ENCODE assay signal across 19 cellular contexts in genomic region chr13:71775946-71776345, GRCh38.
DNase-seq lines count a peak whose midpoint lies in the region; ATAC-seq, FAIRE-seq and TF ChIP-seq lines count a peak whose summit lies in the region.
"Had no signal": no experiment of that assay in that cellular context is flagged by ENCODE, and none has a peak within 500 bp of the region (broad histone marks: within the 10 kb centered on the region; RNA-seq: fewer than 3 reads in every experiment).

No MANE protein-coding gene starts in this region.

- no peaks in the 10 kb centered on the region for H3K9me2 ChIP-seq in PC-3 (replicated peaks; ENCODE audit: low read length)

- H4K20me1 ChIP-seq in PC-3 (ENCODE audit: low read length) (no peaks in the 10 kb centered on the region), endothelial cell of umbilical vein (replicated peaks; ENCODE audit: control insufficient read depth, extremely low read depth, insufficient read depth, low read length) (no peaks in the 10 kb centered on the region)

- dilution Hi-C loops in endothelial cell of umbilical vein (cut with MboI; ENCODE audit: extremely low pct_ligation_motif_present, low sequenced_read_pairs), result no loop called here

- H3K27ac Mint-ChIP-seq in CD14-positive monocyte, result peak overlapping the region in 5 of 7 donors; percentile 9 to 68 (median 61)
- H3K27ac Mint-ChIP-seq: CD8-positive, alpha-beta T cell; HFFc6 had no signal

- H3K36me3 Mint-ChIP-seq in CD14-positive monocyte, result no peaks in the 10 kb centered on the region
- H3K36me3 Mint-ChIP-seq: CD8-positive, alpha-beta T cell had no signal

- H3K9me3 Mint-ChIP-seq in CD14-positive monocyte, result no peaks in the 10 kb centered on the region
- H3K9me3 Mint-ChIP-seq: CD8-positive, alpha-beta T cell had no signal

- intact Hi-C loops in A673 (cut with micrococcal nuclease; ENCODE audit: unreplicated experiment), result no loop called here
- intact Hi-C loops in CD14-positive monocyte (cut with micrococcal nuclease), result no loop called here
- intact Hi-C loops in PC-3 (cut with micrococcal nuclease), result no loop called here
- intact Hi-C loops in endothelial cell of umbilical vein (cut with micrococcal nuclease), result loop anchor here (5.0 to 10.0 kb wide), 2 partner anchors 91 to 531 kb away; partner anchors contain the start of gene DACH1
- intact Hi-C loops in vagina (cut with DNase I), result no loop called here

- no peaks in the 10 kb centered on the region for H3F3A ChIP-seq in PC-3 (ENCODE audit: low read length, unreplicated experiment)

- peak; percentile 74 for FAIRE-seq in endothelial cell of umbilical vein (lab: Jason Lieb, UNC)
- FAIRE-seq: H1, HTR-8/SVneo, K562 had no signal

- DNase-seq in A673 (ENCODE audit: low spot score) (peak; percentile 87), CD14-positive monocyte (ENCODE audit: low spot score) (no peak), PC-3 (no peak), endothelial cell of umbilical vein (ENCODE audit: low read depth, low spot score) (peak; percentile 64), KBM-7 (no peak), vagina (ENCODE audit: extremely low spot score in 2 of 2) (no peak)
- DNase-seq: ACHN; Calu3; CD8-positive, alpha-beta T cell; DMS79 treated with DMSO at 0.1 percent for 48 hours; GF-D8; HCEC 1CT; HFFc6; IMR-90 had no signal

- no peak overlapping the region for H2AFZ ChIP-seq in PC-3 (ENCODE audit: low read length)
- H2AFZ ChIP-seq in endothelial cell of umbilical vein (ENCODE audit: low read depth, low read length), result no peak overlapping the region

- H3K4me1 ChIP-seq in A673 (ENCODE audit: insufficient read depth, low read length, poor library complexity, severe bottlenecking) (peaks cover 48% of the 10 kb centered on the region), PC-3 (ENCODE audit: insufficient read depth, low read length) (no peaks in the 10 kb centered on the region), endothelial cell of umbilical vein (ENCODE audit: control insufficient read depth, extremely low read depth, insufficient read depth, low read length) (peaks cover 6% of the 10 kb centered on the region), vagina (no peaks in the 10 kb centered on the region)

- peak; percentile 42; the same call in 1 of the 2 replicates for ATAC-seq in PC-3
- ATAC-seq in HG03039 (IDR thresholded peaks at IDR 0.05; ENCODE audit: unreplicated experiment), result no peak
- ATAC-seq: CD8-positive, alpha-beta T cell; K562 had no signal

- H3K27ac ChIP-seq in A673 (ENCODE audit: low read depth, low read length, poor library complexity, severe bottlenecking), result no peak overlapping the region
- no peak overlapping the region for H3K27ac ChIP-seq in PC-3 (ENCODE audit: low read length)
- H3K27ac ChIP-seq in endothelial cell of umbilical vein (ENCODE audit: insufficient read depth, low read depth, low read length), result no peak overlapping the region
- H3K27ac ChIP-seq in vagina, result no peak overlapping the region
- H3K27ac ChIP-seq: C4-2B had no signal

- H3K4me3 ChIP-seq in A673 (ENCODE audit: low read depth, low read length, poor library complexity, severe bottlenecking), result no peak overlapping the region
- H3K4me3 ChIP-seq in PC-3 (ENCODE audit: low read length), result no peak overlapping the region
- H3K4me3 ChIP-seq in endothelial cell of umbilical vein (replicated peaks in 1 of 3; ENCODE audit: insufficient read depth in 1 of 3, low read depth in 1 of 3, low read length in 3 of 3), result no peak overlapping the region
- no peak overlapping the region for H3K4me3 ChIP-seq in vagina
- H3K4me3 ChIP-seq: K562 had no signal

- H3K36me3 ChIP-seq in A673 (ENCODE audit: insufficient read depth, low read length, poor library complexity, severe bottlenecking) (no peaks in the 10 kb centered on the region), PC-3 (ENCODE audit: low read depth, low read length) (no peaks in the 10 kb centered on the region), endothelial cell of umbilical vein (ENCODE audit: control insufficient read depth in 2 of 2, extremely low read depth in 1 of 2, insufficient read depth in 2 of 2, low read length in 2 of 2) (no peaks in the 10 kb centered on the region), vagina (no peaks in the 10 kb centered on the region)

- H3K9ac ChIP-seq in PC-3 (ENCODE audit: low read length) (no peak overlapping the region), endothelial cell of umbilical vein (replicated peaks; ENCODE audit: extremely low read depth, insufficient read depth, low read length) (no peak overlapping the region)

- no peak overlapping the region for H3K4me3 Mint-ChIP-seq in CD14-positive monocyte
- H3K4me3 Mint-ChIP-seq: CD8-positive, alpha-beta T cell; HFFc6 had no signal

- no peak for TF ChIP-seq POLR2A in endothelial cell of umbilical vein (IDR thresholded peaks at IDR 0.05; ENCODE audit: low read depth, low read length)
- no peak for TF ChIP-seq POLR2A in vagina (IDR thresholded peaks at IDR 0.05)

- BruUV-seq in A673 (replicated peaks; lab: Mats Ljungman, UMichigan) (no TSS peak), PC-3 (replicated peaks; lab: Mats Ljungman, UMichigan) (no TSS peak), endothelial cell of umbilical vein (replicated peaks; lab: Mats Ljungman, UMichigan) (no TSS peak)

- in situ Hi-C loops in KBM-7 (cut with MboI; ENCODE audit: low pct_unique_long_range_greater_than_20kb, low sequenced_read_pairs), result no loop called here

- no peak for TF ChIP-seq CTCF in A673 (conservative IDR thresholded peaks at IDR 0.05; ENCODE audit: low read depth, low read length)
- TF ChIP-seq CTCF in CD14-positive monocyte (IDR thresholded peaks at IDR 0.05), result no peak
- TF ChIP-seq CTCF in PC-3 (conservative IDR thresholded peaks at IDR 0.05; ENCODE audit: low read depth, low read length), result no peak
- no peak for TF ChIP-seq CTCF in endothelial cell of umbilical vein (IDR thresholded peaks at IDR 0.05; ENCODE audit: extremely low read depth in 1 of 2, insufficient read depth in 1 of 2, low read depth in 1 of 2, low read length in 2 of 2)
- no peak for TF ChIP-seq CTCF in vagina (IDR thresholded peaks at IDR 0.05)

- POLR2A ChIA-PET in A673 (lab: Charles Lee; ENCODE audit: low non-redundant PET) (no interaction called here), PC-3 (lab: Charles Lee; ENCODE audit: unreplicated experiment) (no interaction called here), endothelial cell of umbilical vein (lab: Charles Lee) (no interaction called here)

- peaks cover 13% of the 10 kb centered on the region for H3K4me1 Mint-ChIP-seq in CD14-positive monocyte

- H3K9me3 ChIP-seq in A673 (ENCODE audit: low read depth, low read length, poor library complexity, severe bottlenecking), result no peaks in the 10 kb centered on the region
- no peaks in the 10 kb centered on the region for H3K9me3 ChIP-seq in PC-3 (ENCODE audit: low read length)
- H3K9me3 ChIP-seq in endothelial cell of umbilical vein (replicated peaks; ENCODE audit: control insufficient read depth, insufficient read depth, low read length), result no peaks in the 10 kb centered on the region
- no peaks in the 10 kb centered on the region for H3K9me3 ChIP-seq in vagina

- H3K4me2 ChIP-seq in PC-3 (ENCODE audit: low read length), result no peak overlapping the region
- peak overlapping the region; percentile 39 for H3K4me2 ChIP-seq in endothelial cell of umbilical vein (ENCODE audit: insufficient read depth, low read length)

- no peaks in the 10 kb centered on the region for H3K27me3 Mint-ChIP-seq in CD14-positive monocyte (ENCODE audit: low read depth in 3 of 3)

- CTCF ChIA-PET in A673 (lab: Charles Lee), result no interaction called here
- CTCF ChIA-PET in PC-3 (lab: Charles Lee), result no interaction called here
- CTCF ChIA-PET in endothelial cell of umbilical vein (lab: Charles Lee), result no interaction called here

- H3K9me1 ChIP-seq in endothelial cell of umbilical vein (replicated peaks; ENCODE audit: control insufficient read depth, extremely low read depth, insufficient read depth, low read length), result no peaks in the 10 kb centered on the region

- no peaks in the 10 kb centered on the region for H3K27me3 ChIP-seq in A673 (replicated peaks; ENCODE audit: insufficient read depth, low read depth, low read length, poor library complexity)
- H3K27me3 ChIP-seq in PC-3 (ENCODE audit: low read length), result no peaks in the 10 kb centered on the region
- no peaks in the 10 kb centered on the region for H3K27me3 ChIP-seq in endothelial cell of umbilical vein (ENCODE audit: control insufficient read depth in 2 of 2, insufficient read depth in 2 of 2, low read length in 2 of 2)
- H3K27me3 ChIP-seq in vagina, result no peaks in the 10 kb centered on the region

- H3K79me2 ChIP-seq in PC-3 (ENCODE audit: low read length), result no peaks in the 10 kb centered on the region
- no peaks in the 10 kb centered on the region for H3K79me2 ChIP-seq in endothelial cell of umbilical vein (ENCODE audit: control insufficient read depth, insufficient read depth, low read length)

TF ChIP-seq in endothelial cell of umbilical vein, 7 proteins besides CTCF, POLR2A, EP300 and RAD21:
- TF ChIP-seq POLR2AphosphoS5 (IDR thresholded peaks at IDR 0.05; ENCODE audit: insufficient read depth, low read depth, low read length) (no peak), GATA2 (IDR thresholded peaks at IDR 0.05; ENCODE audit: insufficient read depth, insufficient read length, low read depth, low read length) (no peak)

Comparison
In these comparisons a context has a peak if more than half of its experiments do, and no peak if none do; other contexts are left out.
1. DNase-seq: peak in A673 (single experiment) and endothelial cell of umbilical vein (single experiment); none in CD14-positive monocyte (single experiment), PC-3 (single experiment), KBM-7 (single experiment) and vagina (0 of 2).